8 cellular contexts compared by ENCODE assay signal in the genomic region with DNA sequence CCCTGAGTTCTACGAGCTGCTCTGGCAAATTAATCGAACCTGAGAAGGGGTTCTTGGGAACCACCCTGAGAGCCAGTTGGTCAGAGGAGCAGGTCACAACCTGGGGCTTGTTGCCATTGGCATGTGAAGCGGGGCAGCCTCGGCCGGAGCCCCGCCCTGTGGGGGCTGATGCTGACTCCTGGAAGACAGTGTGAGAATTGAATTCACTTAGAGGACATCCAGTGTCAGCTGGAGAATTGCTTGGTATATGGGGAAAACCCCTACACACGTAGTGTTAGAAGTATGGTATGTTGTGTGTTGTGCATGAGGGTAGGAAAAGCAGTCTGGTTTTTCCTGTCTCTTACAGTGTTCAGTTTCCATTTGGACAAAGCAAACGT. TPM values are rescaled to one million over a fixed set of nuclear protein-coding genes. Genes with fewer than 3 reads are reported as not detected.
A peak's percentile ranks its signal among the peaks of the same experiment; 100 is the strongest.
DNase-seq lines count a peak whose midpoint lies in the region; ATAC-seq and TF ChIP-seq lines count a peak whose summit lies in the region.

No MANE protein-coding gene starts in this region.

- H2AFZ ChIP-seq in neural progenitor cell (replicated peaks): peak overlapping the region; percentile 55

- H3K27me3 Mint-ChIP-seq in neural progenitor cell (ENCODE audit: insufficient read depth, low read depth): no peaks in the 10 kb centered on the region

- TF ChIP-seq CTCF in dorsolateral prefrontal cortex (IDR thresholded peaks at IDR 0.05 in 54 of 56, conservative IDR thresholded peaks at IDR 0.05 in 2 of 56; ENCODE audit: low read depth in 1 of 56, partially characterized antibody in 56 of 56) (no peak), neural progenitor cell (IDR thresholded peaks at IDR 0.05) (no peak)

- peak overlapping the region; percentile 28 for H3K27ac Mint-ChIP-seq in neural progenitor cell

- H3K9ac ChIP-seq in neural progenitor cell: no peak overlapping the region

- peak; percentile 8 for ATAC-seq in HG03469 (IDR thresholded peaks at IDR 0.05; ENCODE audit: unreplicated experiment)

- peak overlapping the region; percentile 75 for H3K4me3 Mint-ChIP-seq in neural progenitor cell

- peak overlapping the region in 49 of 59 donors; percentile 9 to 83 (median 59) for H3K27ac ChIP-seq in dorsolateral prefrontal cortex
- H3K27ac ChIP-seq in neural progenitor cell: no peak overlapping the region

- H3K36me3 Mint-ChIP-seq in neural progenitor cell: no peaks in the 10 kb centered on the region

- peaks cover 52% of the 10 kb centered on the region for H3K4me1 Mint-ChIP-seq in neural progenitor cell

- no peaks in the 10 kb centered on the region for H3K36me3 ChIP-seq in neural progenitor cell

- no peaks in the 10 kb centered on the region for H4K20me1 ChIP-seq in neural progenitor cell (ENCODE audit: low read depth)

- peak overlapping the region; percentile 72 for H3K4me2 ChIP-seq in neural progenitor cell

- peak overlapping the region in 28 of 59 donors; percentile 3 to 46 (median 23) for H3K4me3 ChIP-seq in dorsolateral prefrontal cortex
- H3K4me3 ChIP-seq in neural progenitor cell: peak overlapping the region; percentile 30

- H3K27me3 ChIP-seq in dorsolateral prefrontal cortex (no peaks in the 10 kb centered on the region), neural progenitor cell (no peaks in the 10 kb centered on the region)

- DNase-seq in NCI-H526 (lab: John Stamatoyannopoulos, UW): peak; percentile 65 to 70
- no peak for DNase-seq in NCI-H526 treated with DMSO at 0.1 percent for 48 hours (lab: John Stamatoyannopoulos, UW)
- peak in 2 of 10 donors; percentile 10 to 47 for DNase-seq in dorsolateral prefrontal cortex
- peak; percentile 54 for DNase-seq in neural progenitor cell (ENCODE audit: low spot score)
- DNase-seq in A172 (ENCODE audit: low spot score): no peak
- DNase-seq in SW 1271 (lab: John Stamatoyannopoulos, UW): no peak
- no peak for DNase-seq in NCI-H510A (lab: John Stamatoyannopoulos, UW)

- H3K9me3 ChIP-seq in neural progenitor cell (ENCODE audit: low read depth): no peaks in the 10 kb centered on the region

- H3K9me3 Mint-ChIP-seq in neural progenitor cell: no peaks in the 10 kb centered on the region

- intact Hi-C loops in dorsolateral prefrontal cortex (cut with DNase I): no loop called here

- peaks cover 15% of the 10 kb centered on the region for H3F3A ChIP-seq in neural progenitor cell (ENCODE audit: low read depth)

- peaks cover 37% of the 10 kb centered on the region for H3K4me1 ChIP-seq in neural progenitor cell

- no peaks in the 10 kb centered on the region for H3K79me2 ChIP-seq in neural progenitor cell (ENCODE audit: low read depth)

RNA-seq across cellular contexts. Expression of a gene that starts 11.6 kb away (rescaled TPM):
- 10 to 100 TPM in 109 of 120 experiments, 1 to 10 TPM in 11; 6.5 to 24.8 (median 15.3) TPM for total RNA-seq in dorsolateral prefrontal cortex
- 1.2 and 6.1 TPM in 2 replicates for total RNA-seq in neural progenitor cell (ENCODE audit: low replicate concordance)
- total RNA-seq in A172 (2014; rRNA removed; shearing (Covaris generic)): 1.1 and 1.6 TPM in 2 replicates

RNA-seq across cellular contexts. Expression of a gene that starts 29.2 kb away (rescaled TPM):
- 10 to 100 TPM in 14 of 120 experiments, 1 to 10 TPM in 106; 3.5 to 12.9 (median 7.5) TPM for total RNA-seq in dorsolateral prefrontal cortex
- 0.04 and 0.34 TPM in 2 replicates for total RNA-seq in neural progenitor cell (ENCODE audit: low replicate concordance)
- not detected in 2 replicates for total RNA-seq in A172 (2014; rRNA removed; shearing (Covaris generic))

Comparison
In these comparisons a context has a peak if more than half of its experiments do, and no peak if none do; other contexts are left out.
1. DNase-seq: peak in NCI-H526 (2 of 2) and neural progenitor cell (single experiment); none in NCI-H526 treated with DMSO at 0.1 percent for 48 hours (single experiment), A172 (single experiment), SW 1271 (0 of 2) and NCI-H510A (single experiment).